In genomic region chrX:111262086-111262485, GRCh38 we compare ENCODE assay signal across 16 cellular contexts. TPM values are rescaled to one million over a fixed set of nuclear protein-coding genes. Genes with fewer than 3 reads are reported as not detected.
DNase-seq lines count a peak whose midpoint lies in the region; FAIRE-seq lines count a peak whose summit lies in the region.
"Had no signal": no experiment of that assay in that cellular context is flagged by ENCODE, and none has a peak within 500 bp of the region (broad histone marks: within the 10 kb centered on the region; RNA-seq: fewer than 3 reads in every experiment).

No MANE protein-coding gene starts in this region.

- peak; percentile 0 for DNase-seq in EH (ENCODE audit: low read depth)
- DNase-seq in amniotic epithelial cell (ENCODE audit: low read depth): peak; percentile 33
- DNase-seq in renal cortical epithelial cell (ENCODE audit: low read depth): peak; percentile 26
- DNase-seq in DMS53 (lab: John Stamatoyannopoulos, UW): no peak
- no peak for DNase-seq in stimulated activated naive CD4-positive, alpha-beta T cell treated with Interleukin-2 at 50 U/mL for 16 hours (lab: John Stamatoyannopoulos, UW)
- no peak for DNase-seq in stimulated activated CD4-positive, alpha-beta T cell treated with anti-CD3 and anti-CD28 coated beads, Interleukin-2, amount 100 ng/mL, for 48 hours
- DNase-seq: Caco-2; CD4-positive, CD25-positive, alpha-beta regulatory T cell; NCI-H1417; NCI-H187 treated with DMSO at 0.1 percent for 48 hours; NCI-H2171; NCI-H446 treated with DMSO at 0.1 percent for 48 hours; NCI-H748 treated with DMSO at 0.1 percent for 48 hours; PC-3; SJCRH30 had no signal

- peak; percentile 24 for FAIRE-seq in islet of Langerhans (lab: Jason Lieb, UNC)

RNA-seq across cellular contexts. Expression of gene CAPN6, which starts 8.2 kb away (rescaled TPM):
- 0.87 and 4.9 TPM in 2 replicates for total RNA-seq in renal cortical epithelial cell
- total RNA-seq: CD4-positive, CD25-positive, alpha-beta regulatory T cell; PC-3 had no signal

Comparison
In these comparisons a context has a peak if more than half of its experiments do, and no peak if none do; other contexts are left out.
1. DNase-seq: peak in EH (single experiment), amniotic epithelial cell (single experiment) and renal cortical epithelial cell (single experiment); none in DMS53 (single experiment), stimulated activated naive CD4-positive, alpha-beta T cell treated with Interleukin-2 at 50 U/mL for 16 hours (single experiment) and stimulated activated CD4-positive, alpha-beta T cell treated with anti-CD3 and anti-CD28 coated beads, Interleukin-2, amount 100 ng/mL, for 48 hours (0 of 2).